In the genomic region with DNA sequence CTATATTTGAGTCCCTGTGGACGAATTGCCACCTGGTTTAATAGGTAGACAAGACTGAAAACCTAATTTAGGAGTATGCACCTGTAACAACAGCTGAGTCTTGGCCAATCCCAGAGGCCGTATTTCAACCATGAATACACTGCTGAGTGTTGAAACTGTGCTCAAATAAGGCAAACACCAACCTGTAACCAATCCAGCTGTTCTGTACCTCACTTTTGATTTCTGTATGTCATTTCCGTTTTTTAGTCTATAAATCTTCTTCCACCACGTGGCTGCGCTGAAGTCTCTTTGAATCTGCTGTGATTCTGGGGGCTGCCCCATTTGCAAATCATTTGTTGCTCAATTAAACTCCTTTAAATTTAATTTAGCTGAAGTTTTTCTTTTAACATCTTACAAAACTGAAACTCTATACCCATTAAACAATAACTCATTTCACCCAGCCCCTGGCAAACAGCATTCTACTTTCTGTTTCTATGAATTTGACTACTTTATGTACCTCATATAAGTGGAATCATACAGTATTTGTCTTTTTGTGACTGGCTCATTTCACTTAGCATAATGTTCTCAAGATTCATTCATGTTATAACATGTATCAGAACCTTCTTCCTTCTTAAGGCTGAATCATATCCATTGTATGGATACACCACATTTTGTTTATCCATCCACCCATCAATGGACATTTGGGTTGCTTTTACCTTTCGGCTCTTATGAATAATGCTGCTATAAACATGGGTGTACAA, we compare ENCODE assay signal across 9 cellular contexts. TPM values are rescaled to one million over a fixed set of nuclear protein-coding genes. Genes with fewer than 3 reads are reported as not detected.
DNase-seq lines count a peak whose midpoint lies in the region; ATAC-seq and TF ChIP-seq lines count a peak whose summit lies in the region.
"Had no signal": no experiment of that assay in that cellular context is flagged by ENCODE, and none has a peak within 500 bp of the region (broad histone marks: within the 10 kb centered on the region; RNA-seq: fewer than 3 reads in every experiment).

No MANE protein-coding gene starts in this region.

- H3K9me3 ChIP-seq in right cardiac atrium (ENCODE audit: control insufficient read depth, low read length) = no peaks in the 10 kb centered on the region
- no peaks in the 10 kb centered on the region for H3K9me3 ChIP-seq in heart right ventricle

- 70% methylated on average over 6 of the region's 6 CpGs for WGBS in right cardiac atrium
- WGBS in heart right ventricle, 2 donors = 74 to 81% methylated on average over 6 of the region's 6 CpGs

- H3K27me3 Mint-ChIP-seq in activated CD8-positive, alpha-beta memory T cell treated with anti-CD3 and anti-CD28 coated beads, Interleukin-2, amount 10 ng/mL, durations not matched to agents 7 days and 5 days = peaks cover 12% of the 10 kb centered on the region

- H3K9me3 Mint-ChIP-seq in activated CD8-positive, alpha-beta memory T cell treated with anti-CD3 and anti-CD28 coated beads, Interleukin-2, amount 10 ng/mL, durations not matched to agents 7 days and 5 days (ENCODE audit: low read depth) = no peaks in the 10 kb centered on the region

- no peaks in the 10 kb centered on the region for H3K36me3 ChIP-seq in heart right ventricle

- no peaks in the 10 kb centered on the region for H3K36me3 Mint-ChIP-seq in activated CD8-positive, alpha-beta memory T cell treated with anti-CD3 and anti-CD28 coated beads, Interleukin-2, amount 10 ng/mL, durations not matched to agents 7 days and 5 days

- H3K27ac Mint-ChIP-seq in activated CD8-positive, alpha-beta memory T cell treated with anti-CD3 and anti-CD28 coated beads, Interleukin-2, amount 10 ng/mL, durations not matched to agents 7 days and 5 days = peak overlapping the region; percentile 13

- H3K4me3 ChIP-seq in right cardiac atrium (ENCODE audit: low read length) (no peak overlapping the region), heart right ventricle (no peak overlapping the region)

- no peak for DNase-seq in activated CD8-positive, alpha-beta memory T cell treated with anti-CD3 and anti-CD28 coated beads, Interleukin-2, amount 10 ng/mL, durations not matched to agents 7 days and 5 days
- no peak for DNase-seq in activated CD8-positive, alpha-beta memory T cell treated with anti-CD3 and anti-CD28 coated beads, Interleukin-2, amount 50 U/mL, for 48 hours
- peak; percentile 33 to 43 for DNase-seq in activated T-cell treated with anti-CD3 and anti-CD28 coated beads, Interleukin-2, amount 50 U/mL, for 48 hours
- peak in 5 of 6 experiments; percentile 37 to 67 (median 49) for DNase-seq in stimulated activated naive CD4-positive, alpha-beta T cell (lab: John Stamatoyannopoulos, UW)
- DNase-seq in right cardiac atrium (no peak), DMS 273 treated with DMSO at 0.1 percent for 48 hours (lab: John Stamatoyannopoulos, UW) (no peak), heart right ventricle (no peak)
- DNase-seq: NCI-H2107 had no signal

- no peak overlapping the region for H3K4me3 Mint-ChIP-seq in activated CD8-positive, alpha-beta memory T cell treated with anti-CD3 and anti-CD28 coated beads, Interleukin-2, amount 10 ng/mL, durations not matched to agents 7 days and 5 days

- H3K27ac ChIP-seq in right cardiac atrium (ENCODE audit: low read length) (no peak overlapping the region), heart right ventricle (no peak overlapping the region)

- no peak for TF ChIP-seq CTCF in heart right ventricle (IDR thresholded peaks at IDR 0.05)

- H3K4me1 ChIP-seq in right cardiac atrium (ENCODE audit: control insufficient read depth, insufficient read depth, low read length) = no peaks in the 10 kb centered on the region
- no peaks in the 10 kb centered on the region for H3K4me1 ChIP-seq in heart right ventricle

- CTCF ChIA-PET in activated CD8-positive, alpha-beta memory T cell treated with anti-CD3 and anti-CD28 coated beads, Interleukin-2, amount 10 ng/mL, durations not matched to agents 7 days and 5 days (lab: Charles Lee) = interaction anchor here (1.6 to 2.7 kb wide), 2 partner anchors 10 to 572 kb away, joined by 8 to 12 read pairs; no protein-coding TSS in a partner anchor

- intact Hi-C loops in right cardiac atrium (cut with DNase I) (no loop called here), heart right ventricle (cut with DNase I) (no loop called here)

- peak; percentile 59 for ATAC-seq in activated CD8-positive, alpha-beta memory T cell treated with anti-CD3 and anti-CD28 coated beads, Interleukin-2, amount 10 ng/mL, durations not matched to agents 7 days and 5 days
- ATAC-seq in HG03064 (IDR thresholded peaks at IDR 0.05; ENCODE audit: low read depth, unreplicated experiment) (peak; percentile 67), right cardiac atrium (no peak), heart right ventricle (no peak)

- H3K27me3 ChIP-seq in right cardiac atrium (ENCODE audit: control insufficient read depth, insufficient read depth) (no peaks in the 10 kb centered on the region), heart right ventricle (peaks cover 0 to 11% (median 0%) of the 10 kb centered on the region in 7 donors)

- peaks cover 11% of the 10 kb centered on the region for H3K4me1 Mint-ChIP-seq in activated CD8-positive, alpha-beta memory T cell treated with anti-CD3 and anti-CD28 coated beads, Interleukin-2, amount 10 ng/mL, durations not matched to agents 7 days and 5 days

RNA-seq across cellular contexts. Expression of a gene that starts 7.5 kb away (rescaled TPM):
- 10 to 100 TPM; 24.2 to 26.5 TPM for total RNA-seq in activated CD8-positive, alpha-beta memory T cell treated with anti-CD3 and anti-CD28 coated beads, Interleukin-2, amount 10 ng/mL, durations not matched to agents 7 days and 5 days
- total RNA-seq in right cardiac atrium (10 to 100 TPM; 56.9 to 71.7 (median 59.8) TPM), heart right ventricle (10 to 100 TPM; 52.0 to 88.8 (median 73.8) TPM)
- polyA plus RNA-seq in right cardiac atrium (49.5 TPM), heart right ventricle (10 to 100 TPM; 35.5 to 38.3 TPM)

Comparison
In these comparisons a context has a peak if more than half of its experiments do, and no peak if none do; other contexts are left out.
1. ATAC-seq: peak in activated CD8-positive, alpha-beta memory T cell treated with anti-CD3 and anti-CD28 coated beads, Interleukin-2, amount 10 ng/mL, durations not matched to agents 7 days and 5 days (single experiment) and HG03064 (single experiment); none in right cardiac atrium (0 of 2) and heart right ventricle (0 of 8).
2. DNase-seq: peak in activated T-cell treated with anti-CD3 and anti-CD28 coated beads, Interleukin-2, amount 50 U/mL, for 48 hours (2 of 2) and stimulated activated naive CD4-positive, alpha-beta T cell (5 of 6); none in activated CD8-positive, alpha-beta memory T cell treated with anti-CD3 and anti-CD28 coated beads, Interleukin-2, amount 10 ng/mL, durations not matched to agents 7 days and 5 days (single experiment), activated CD8-positive, alpha-beta memory T cell treated with anti-CD3 and anti-CD28 coated beads, Interleukin-2, amount 50 U/mL, for 48 hours (single experiment), right cardiac atrium (0 of 3), DMS 273 treated with DMSO at 0.1 percent for 48 hours (single experiment) and heart right ventricle (0 of 2).